Comparison of ENCODE assay signal across 7 cellular contexts in the genomic region with DNA sequence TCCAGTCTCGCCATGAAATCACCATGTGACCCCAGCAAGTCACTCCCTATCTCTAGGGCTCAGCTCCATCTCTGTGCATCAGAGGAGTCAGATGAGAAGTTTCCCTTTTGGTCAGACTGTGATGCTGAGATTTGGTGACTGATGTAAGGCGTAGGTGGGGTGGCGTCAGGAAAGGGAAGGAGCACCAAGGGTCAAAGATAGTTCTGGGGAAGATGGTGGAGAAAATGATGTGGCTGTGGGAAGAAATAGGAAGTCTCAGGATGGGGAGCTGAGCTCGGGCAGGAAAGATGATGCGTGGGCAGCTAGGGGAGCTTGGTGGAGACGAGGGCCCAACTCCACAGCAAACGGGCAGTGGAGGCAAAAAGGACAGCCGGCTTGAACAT.
DNase-seq lines count a peak whose midpoint lies in the region; ATAC-seq, FAIRE-seq and TF ChIP-seq lines count a peak whose summit lies in the region.
"Not testable (repeated sequence)": the region's sequence is repeated elsewhere in the genome, so short reads cannot be mapped to it uniquely, and the experiment has no call there.

No MANE protein-coding gene starts in this region.

- 53% methylated on average over 8 of the region's 8 CpGs for WGBS in GM12878 (ENCODE audit: insufficient coverage, insufficient replicate concordance, low lambda C conversion rate, missing lambda C conversion rate)
- 87% methylated on average over 8 of the region's 8 CpGs for WGBS in esophagus muscularis mucosa
- whole genome bisulfite sequencing in psoas muscle, 3 donors: 85 to 88% (median 88%) methylated on average over 8 of the region's 8 CpGs

- H3K27me3 ChIP-seq in GM12878 (replicated peaks in 1 of 2; ENCODE audit: control insufficient read depth in 2 of 2, insufficient read depth in 2 of 2, low read length in 1 of 2); esophagus muscularis mucosa; psoas muscle (ENCODE audit: insufficient read depth in 3 of 3, low read length in 2 of 3): not testable (repeated sequence)

- not testable (repeated sequence) for H3K9ac ChIP-seq in GM12878 (ENCODE audit: control insufficient read depth, insufficient read depth, low read length)

- H4K20me1 ChIP-seq in GM12878 (ENCODE audit: control insufficient read depth, insufficient read depth): not testable (repeated sequence)

- DNase-seq in T-helper 17 cell; activated CD8-positive, alpha-beta memory T cell treated with anti-CD3 and anti-CD28 coated beads, Interleukin-2, amount 10 ng/mL, durations not matched to agents 7 days and 5 days; GM12878 (ENCODE audit: low read depth, low spot score); psoas muscle; stimulated activated naive B cell treated with anti-CD40 and anti-IgM and Interleukin-4, amounts not matched to agents 10 μg/mL and 1 μg/mL and 100 μg/mL, for 72 hours: not testable (repeated sequence)
- DNase-seq in esophagus muscularis mucosa (ENCODE audit: extremely low spot score): peak; percentile 39

- not testable (repeated sequence) for H3K79me2 ChIP-seq in GM12878 (ENCODE audit: control insufficient read depth, insufficient read depth, low read length)

- not testable (repeated sequence) for TF ChIP-seq RAD21 in GM12878 (IDR thresholded peaks at IDR 0.05; ENCODE audit: insufficient read depth, low read depth, low read length)

- H3K4me2 ChIP-seq in GM12878 (ENCODE audit: control insufficient read depth, insufficient read depth): not testable (repeated sequence)

- H3K27me3 Mint-ChIP-seq in T-helper 17 cell; activated CD8-positive, alpha-beta memory T cell treated with anti-CD3 and anti-CD28 coated beads, Interleukin-2, amount 10 ng/mL, durations not matched to agents 7 days and 5 days; stimulated activated naive B cell treated with anti-CD40 and anti-IgM and Interleukin-4, amounts not matched to agents 10 μg/mL and 1 μg/mL and 100 μg/mL, for 72 hours: not testable (repeated sequence)

- H3K36me3 ChIP-seq in GM12878 (ENCODE audit: control insufficient read depth in 2 of 2, insufficient read depth in 2 of 2, low read length in 1 of 2); esophagus muscularis mucosa; psoas muscle (ENCODE audit: insufficient read depth in 1 of 2, low read depth in 1 of 2): not testable (repeated sequence)

- not testable (repeated sequence) for H3K9me3 ChIP-seq in T-helper 17 cell (ENCODE audit: control insufficient read depth, low read length, poor library complexity, severe bottlenecking); GM12878 (replicated peaks; ENCODE audit: control insufficient read depth, insufficient read depth, low read length); esophagus muscularis mucosa; psoas muscle

- not testable (repeated sequence) for H2AFZ ChIP-seq in GM12878 (ENCODE audit: control insufficient read depth, low read depth, low read length)

- H3K4me3 ChIP-seq in GM12878, esophagus muscularis mucosa, psoas muscle: not testable (repeated sequence)

- H3K36me3 Mint-ChIP-seq in T-helper 17 cell (ENCODE audit: low read depth); activated CD8-positive, alpha-beta memory T cell treated with anti-CD3 and anti-CD28 coated beads, Interleukin-2, amount 10 ng/mL, durations not matched to agents 7 days and 5 days: not testable (repeated sequence)
- H3K36me3 Mint-ChIP-seq in stimulated activated naive B cell treated with anti-CD40 and anti-IgM and Interleukin-4, amounts not matched to agents 10 μg/mL and 1 μg/mL and 100 μg/mL, for 72 hours: peaks cover 14 to 15% of the 10 kb centered on the region in 2 donors

- not testable (repeated sequence) for TF ChIP-seq EP300 in GM12878 (IDR thresholded peaks at IDR 0.05; ENCODE audit: borderline replicate concordance in 1 of 2, control insufficient read depth in 1 of 2, low read depth in 2 of 2, low read length in 2 of 2); esophagus muscularis mucosa (IDR thresholded peaks at IDR 0.05)

- not testable (repeated sequence) for BruUV-seq in GM12878 (replicated peaks; lab: Mats Ljungman, UMichigan)

- RAD21 ChIA-PET in GM12878 (lab: Charles Lee; ENCODE audit: unreplicated experiment): not testable (repeated sequence)

- not testable (repeated sequence) for H3K9me3 Mint-ChIP-seq in activated CD8-positive, alpha-beta memory T cell treated with anti-CD3 and anti-CD28 coated beads, Interleukin-2, amount 10 ng/mL, durations not matched to agents 7 days and 5 days (ENCODE audit: low read depth); stimulated activated naive B cell treated with anti-CD40 and anti-IgM and Interleukin-4, amounts not matched to agents 10 μg/mL and 1 μg/mL and 100 μg/mL, for 72 hours

- peak; percentile 47 for ATAC-seq in GM19463 (IDR thresholded peaks at IDR 0.05; ENCODE audit: unreplicated experiment)
- ATAC-seq in T-helper 17 cell, psoas muscle: not testable (repeated sequence)
- peak; percentile 51 for ATAC-seq in activated CD8-positive, alpha-beta memory T cell treated with anti-CD3 and anti-CD28 coated beads, Interleukin-2, amount 10 ng/mL, durations not matched to agents 7 days and 5 days
- peak; percentile 57 for ATAC-seq in GM12878
- ATAC-seq in stimulated activated naive B cell treated with anti-CD40 and anti-IgM and Interleukin-4, amounts not matched to agents 10 μg/mL and 1 μg/mL and 100 μg/mL, for 72 hours (replicated peaks): peak; percentile 51 to 62

- H3K27ac ChIP-seq in GM12878 (ENCODE audit: control insufficient read depth, insufficient read depth); esophagus muscularis mucosa (replicated peaks in 1 of 4): not testable (repeated sequence)
- peak overlapping the region; percentile 65 for H3K27ac ChIP-seq in psoas muscle

- intact Hi-C loops in GM12878 (cut with micrococcal nuclease; ENCODE audit: unreplicated experiment); esophagus muscularis mucosa (cut with DNase I); psoas muscle (cut with DNase I): not testable (repeated sequence)

- FAIRE-seq in GM12878 (lab: Jason Lieb, UNC): not testable (repeated sequence)

- H3K4me3 Mint-ChIP-seq in T-helper 17 cell; activated CD8-positive, alpha-beta memory T cell treated with anti-CD3 and anti-CD28 coated beads, Interleukin-2, amount 10 ng/mL, durations not matched to agents 7 days and 5 days: not testable (repeated sequence)
- peak overlapping the region in 1 of 2 donors; percentile 12 for H3K4me3 Mint-ChIP-seq in stimulated activated naive B cell treated with anti-CD40 and anti-IgM and Interleukin-4, amounts not matched to agents 10 μg/mL and 1 μg/mL and 100 μg/mL, for 72 hours

- H3K27ac Mint-ChIP-seq in T-helper 17 cell: peak overlapping the region; percentile 60
- not testable (repeated sequence) for H3K27ac Mint-ChIP-seq in activated CD8-positive, alpha-beta memory T cell treated with anti-CD3 and anti-CD28 coated beads, Interleukin-2, amount 10 ng/mL, durations not matched to agents 7 days and 5 days
- H3K27ac Mint-ChIP-seq in stimulated activated naive B cell treated with anti-CD40 and anti-IgM and Interleukin-4, amounts not matched to agents 10 μg/mL and 1 μg/mL and 100 μg/mL, for 72 hours: peak overlapping the region; percentile 39

- not testable (repeated sequence) for H3K4me1 ChIP-seq in GM12878 (ENCODE audit: control insufficient read depth, insufficient read depth, low read length); esophagus muscularis mucosa
- peaks cover 28% of the 10 kb centered on the region for H3K4me1 ChIP-seq in psoas muscle

- not testable (repeated sequence) for TF ChIP-seq CTCF in GM12878 (IDR thresholded peaks at IDR 0.05 in 2 of 3, conservative IDR thresholded peaks at IDR 0.05 in 1 of 3; ENCODE audit: control insufficient read depth in 2 of 3, extremely low read depth in 1 of 3, insufficient read depth in 1 of 3, low read depth in 3 of 3, low read length in 3 of 3); esophagus muscularis mucosa (IDR thresholded peaks at IDR 0.05); psoas muscle (IDR thresholded peaks at IDR 0.05)

- in situ Hi-C loops in GM12878 (cut with MboI): not testable (repeated sequence)

- CTCF ChIA-PET in activated CD8-positive, alpha-beta memory T cell treated with anti-CD3 and anti-CD28 coated beads, Interleukin-2, amount 10 ng/mL, durations not matched to agents 7 days and 5 days (lab: Charles Lee); GM12878 (lab: Yijun Ruan, JAX): not testable (repeated sequence)

- H3K4me1 Mint-ChIP-seq in T-helper 17 cell; activated CD8-positive, alpha-beta memory T cell treated with anti-CD3 and anti-CD28 coated beads, Interleukin-2, amount 10 ng/mL, durations not matched to agents 7 days and 5 days: not testable (repeated sequence)
- peaks cover 27 to 76% of the 10 kb centered on the region in 2 donors for H3K4me1 Mint-ChIP-seq in stimulated activated naive B cell treated with anti-CD40 and anti-IgM and Interleukin-4, amounts not matched to agents 10 μg/mL and 1 μg/mL and 100 μg/mL, for 72 hours

- POLR2A ChIA-PET in GM12878 (lab: Charles Lee): not testable (repeated sequence)

- SMC1A ChIA-PET in GM12878 (lab: Charles Lee; ENCODE audit: uncharacterized antibody, unreplicated experiment): interaction anchor here (1.6 kb wide), 1 partner anchor 23 kb away, joined by 3 read pairs; no protein-coding TSS in a partner anchor

- TF ChIP-seq POLR2A in GM12878 (IDR thresholded peaks at IDR 0.05; ENCODE audit: low read depth, low read length); esophagus muscularis mucosa (IDR thresholded peaks at IDR 0.05; ENCODE audit: low read depth): not testable (repeated sequence)
